ENCODE assay signal across 13 cellular contexts in the genomic region with DNA sequence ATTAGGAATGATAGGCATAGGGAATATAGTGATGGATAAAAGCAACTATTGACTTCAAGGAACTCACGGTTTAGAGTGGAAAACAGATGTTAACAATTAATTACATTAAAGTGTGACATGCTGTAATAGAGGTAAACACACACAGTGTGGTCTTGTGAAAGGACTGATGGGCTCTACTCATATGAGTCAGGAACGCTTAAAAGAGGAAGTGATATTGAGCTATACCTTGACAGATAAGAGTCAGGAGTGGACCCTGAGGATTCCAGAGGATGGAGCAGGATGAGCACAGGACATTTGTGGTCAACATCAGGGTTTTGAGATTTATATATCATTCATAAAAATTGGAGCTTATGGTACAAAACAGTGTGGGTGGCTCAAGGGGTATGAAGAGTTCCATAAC.
A peak's percentile ranks its signal among the peaks of the same experiment; 100 is the strongest.
DNase-seq lines count a peak whose midpoint lies in the region; ATAC-seq and TF ChIP-seq lines count a peak whose summit lies in the region.
"Had no signal": no experiment of that assay in that cellular context is flagged by ENCODE, and none has a peak within 500 bp of the region (broad histone marks: within the 10 kb centered on the region; RNA-seq: fewer than 3 reads in every experiment).

No MANE protein-coding gene starts in this region.

- peaks cover 0 to 2% of the 10 kb centered on the region in 2 donors for H3K4me1 Mint-ChIP-seq in stimulated activated naive B cell treated with anti-CD40 and anti-IgM and Interleukin-4, amounts not matched to agents 10 μg/mL and 1 μg/mL and 100 μg/mL, for 72 hours

- H3K4me3 Mint-ChIP-seq in stimulated activated naive B cell treated with anti-CD40 and anti-IgM and Interleukin-4, amounts not matched to agents 10 μg/mL and 1 μg/mL and 100 μg/mL, for 72 hours: no peak overlapping the region
- H3K4me3 Mint-ChIP-seq: activated T-cell treated with anti-CD3 and anti-CD28 coated beads, Interleukin-2, amount 50 U/mL, for 4 hours; IgD-negative memory B cell had no signal

- CTCF ChIA-PET in HEK293T (lab: Yijun Ruan, JAX): no interaction called here

- H3K27ac ChIP-seq in caudate nucleus (ENCODE audit: low read depth, low read length): no peak overlapping the region
- H3K27ac ChIP-seq: epithelial cell of prostate had no signal

- ATAC-seq in GM19035 (IDR thresholded peaks at IDR 0.05; ENCODE audit: unreplicated experiment) (peak; percentile 97), GM21737 (IDR thresholded peaks at IDR 0.05; ENCODE audit: unreplicated experiment) (peak; percentile 98), HG03139 (IDR thresholded peaks at IDR 0.05; ENCODE audit: unreplicated experiment) (peak; percentile 98)
- ATAC-seq in stimulated activated naive B cell treated with anti-CD40 and anti-IgM and Interleukin-4, amounts not matched to agents 10 μg/mL and 1 μg/mL and 100 μg/mL, for 72 hours (replicated peaks): peak; percentile 85 to 96
- ATAC-seq: activated T-cell treated with anti-CD3 and anti-CD28 coated beads, Interleukin-2, amount 50 U/mL, for 4 hours had no signal

- H3K36me3 Mint-ChIP-seq in stimulated activated naive B cell treated with anti-CD40 and anti-IgM and Interleukin-4, amounts not matched to agents 10 μg/mL and 1 μg/mL and 100 μg/mL, for 72 hours: peaks cover 21 to 26% of the 10 kb centered on the region in 2 donors

- H3K27ac Mint-ChIP-seq in stimulated activated naive B cell treated with anti-CD40 and anti-IgM and Interleukin-4, amounts not matched to agents 10 μg/mL and 1 μg/mL and 100 μg/mL, for 72 hours: no peak overlapping the region
- H3K27ac Mint-ChIP-seq: IgD-negative memory B cell had no signal

- POLR2A ChIA-PET in HEK293T (lab: Yijun Ruan, JAX): no interaction called here

- no peaks in the 10 kb centered on the region for H3K9me3 Mint-ChIP-seq in stimulated activated naive B cell treated with anti-CD40 and anti-IgM and Interleukin-4, amounts not matched to agents 10 μg/mL and 1 μg/mL and 100 μg/mL, for 72 hours
- H3K9me3 Mint-ChIP-seq: activated T-cell treated with anti-CD3 and anti-CD28 coated beads, Interleukin-2, amount 50 U/mL, for 4 hours; IgD-negative memory B cell had no signal

- no peaks in the 10 kb centered on the region for H3K27me3 Mint-ChIP-seq in stimulated activated naive B cell treated with anti-CD40 and anti-IgM and Interleukin-4, amounts not matched to agents 10 μg/mL and 1 μg/mL and 100 μg/mL, for 72 hours
- H3K27me3 Mint-ChIP-seq: IgD-negative memory B cell had no signal

- DNase-seq in stimulated activated naive B cell treated with anti-CD40 and anti-IgM and Interleukin-4, amounts not matched to agents 10 μg/mL and 1 μg/mL and 100 μg/mL, for 72 hours: no peak
- DNase-seq in HEK293T (ENCODE audit: extremely low spot score) (no peak), anterior cingulate cortex (lab: John Stamatoyannopoulos, UW) (no peak), caudate nucleus (lab: John Stamatoyannopoulos, UW) (no peak)
- DNase-seq: activated T-cell treated with anti-CD3 and anti-CD28 coated beads, Interleukin-2, amount 50 U/mL, for 4 hours; Calu3; NCI-H2171 treated with DMSO at 0.1 percent for 48 hours; retina had no signal

TF ChIP-seq in HEK293T, 16 proteins besides CTCF, POLR2A, EP300 and RAD21:
- no peak for TF ChIP-seq HDGF (IDR thresholded peaks at IDR 0.05; ENCODE audit: borderline replicate concordance)
- TF ChIP-seq FOXM1 (IDR thresholded peaks at IDR 0.05; ENCODE audit: borderline replicate concordance): no peak
- no peak for TF ChIP-seq L3MBTL2 (conservative IDR thresholded peaks at IDR 0.05)
- TF ChIP-seq BHLHE40 (IDR thresholded peaks at IDR 0.05; ENCODE audit: borderline replicate concordance): no peak
